Comparison of ENCODE assay signal across 26 cellular contexts in the genomic region with DNA sequence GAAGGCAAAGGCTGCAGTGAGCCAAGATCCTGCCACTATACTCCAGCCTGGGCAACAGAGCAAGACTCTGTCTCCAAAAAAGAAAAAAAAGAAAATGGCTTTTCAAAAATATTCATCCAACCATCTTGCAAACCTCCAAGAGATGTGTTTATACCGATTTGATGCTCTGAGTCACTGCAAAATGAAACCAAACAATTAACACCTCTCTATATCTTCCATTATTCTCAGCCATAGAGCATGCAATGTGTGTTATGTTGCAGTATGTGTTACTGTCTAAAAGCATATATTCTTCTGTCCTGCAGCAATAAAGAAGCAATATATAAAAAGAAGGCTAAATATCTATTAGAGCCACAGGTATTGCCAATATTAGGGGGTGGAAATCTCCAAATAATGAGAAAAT. TPM values are rescaled to one million over a fixed set of nuclear protein-coding genes. Genes with fewer than 3 reads are reported as not detected.
"Had no signal": no experiment of that assay in that cellular context is flagged by ENCODE, and none has a peak within 500 bp of the region (broad histone marks: within the 10 kb centered on the region; RNA-seq: fewer than 3 reads in every experiment).

No MANE protein-coding gene starts in this region.

- H3K4me1 Mint-ChIP-seq: nephron, neural progenitor cell had no signal

- H3K27ac ChIP-seq: coronary artery, esophagus squamous epithelium, lower lobe of right lung, neural progenitor cell, prostate gland, right atrium auricular region, testis, tibial artery had no signal

- DNase-seq: dermis blood vessel endothelial cell; effector memory CD4-positive, alpha-beta T cell; erythroblast; esophagus squamous epithelium; foreskin melanocyte; glutamatergic neuron; hypothalamus; left ventricle myocardium superior; lower lobe of right lung; stimulated activated CD4-positive, alpha-beta T cell treated with anti-CD3 and anti-CD28 coated beads, Interleukin-12 subunit alpha, Interleukin-12 subunit beta, amount 100 ng/mL, for 4 hours; stimulated activated CD4-positive, alpha-beta T cell treated with anti-CD3 and anti-CD28 coated beads, Interleukin-1b, Interleukin-23, amount 100 ng/mL, for 48 hours; stimulated activated CD4-positive, alpha-beta T cell treated with anti-CD3 and anti-CD28 coated beads, Interleukin-4, amount 100 ng/mL, for 1 hour; stimulated activated naive CD8-positive, alpha-beta T cell treated with anti-CD3 and anti-CD28 coated beads, Interleukin-15, Interleukin-2, amounts not matched to agents 100 U/mL and 50 U/mL, for 24 hours; substantia nigra; testis; tibial artery had no signal

- H3K4me3 ChIP-seq: coronary artery, esophagus squamous epithelium, lower lobe of right lung, neural progenitor cell, prostate gland, right atrium auricular region, smooth muscle cell, testis, tibial artery had no signal

- H3K9me3 Mint-ChIP-seq: nephron; neural progenitor cell; stimulated activated memory B cell treated with anti-CD40 and anti-IgM and Interleukin-4, amounts not matched to agents 10 μg/mL and 1 μg/mL and 100 μg/mL, for 72 hours; type B pancreatic cell had no signal

- H3K36me3 Mint-ChIP-seq: neural progenitor cell, type B pancreatic cell had no signal

- H3K27ac Mint-ChIP-seq: nephron; neural progenitor cell; stimulated activated memory B cell treated with anti-CD40 and anti-IgM and Interleukin-4, amounts not matched to agents 10 μg/mL and 1 μg/mL and 100 μg/mL, for 72 hours; type B pancreatic cell had no signal

- H3K27me3 Mint-ChIP-seq: stimulated activated memory B cell treated with anti-CD40 and anti-IgM and Interleukin-4, amounts not matched to agents 10 μg/mL and 1 μg/mL and 100 μg/mL, for 72 hours; type B pancreatic cell had no signal

- H3K27me3 ChIP-seq: esophagus squamous epithelium, neural progenitor cell, right atrium auricular region, testis, tibial artery had no signal

- ATAC-seq: left ventricle myocardium superior; lower lobe of right lung; sciatic nerve; stimulated activated memory B cell treated with anti-CD40 and anti-IgM and Interleukin-4, amounts not matched to agents 10 μg/mL and 1 μg/mL and 100 μg/mL, for 72 hours; stimulated activated naive CD8-positive, alpha-beta T cell treated with anti-CD3 and anti-CD28 coated beads, Interleukin-15, Interleukin-2, amounts not matched to agents 100 U/mL and 50 U/mL, for 24 hours had no signal

- H3K36me3 ChIP-seq: lower lobe of right lung, neural progenitor cell, prostate gland, right atrium auricular region, tibial artery had no signal

- H3K4me1 ChIP-seq: esophagus squamous epithelium, lower lobe of right lung, neural progenitor cell, prostate gland, right atrium auricular region, testis, tibial artery had no signal

- H3K9me3 ChIP-seq: esophagus squamous epithelium, lower lobe of right lung, prostate gland, right atrium auricular region, testis, tibial artery had no signal

- H3K4me3 Mint-ChIP-seq: nephron; neural progenitor cell; stimulated activated memory B cell treated with anti-CD40 and anti-IgM and Interleukin-4, amounts not matched to agents 10 μg/mL and 1 μg/mL and 100 μg/mL, for 72 hours; type B pancreatic cell had no signal

RNA-seq across cellular contexts. Expression of a gene that starts 51.4 kb away (rescaled TPM):
- total RNA-seq: myocyte had no signal
